9 cellular contexts compared by ENCODE assay signal in genomic region chr1:193176788-193177187, GRCh38. TPM values are rescaled to one million over a fixed set of nuclear protein-coding genes. Genes with fewer than 3 reads are reported as not detected.
"Had no signal": no experiment of that assay in that cellular context is flagged by ENCODE, and none has a peak within 500 bp of the region (broad histone marks: within the 10 kb centered on the region; RNA-seq: fewer than 3 reads in every experiment).

No MANE protein-coding gene starts in this region.

- H3K27ac ChIP-seq: HL-60 had no signal

- DNase-seq: H9, HCEC 1CT, KBM-7 had no signal

- H3K9me3 Mint-ChIP-seq: GM23338, H9, IgD-negative memory B cell had no signal

- ATAC-seq: GM23338, HepG2 had no signal

- H3K27ac Mint-ChIP-seq: GM23338 had no signal

- H3K4me3 Mint-ChIP-seq: GM23338, H9, IgD-negative memory B cell had no signal

- H3K4me3 ChIP-seq: GM23338 had no signal

- H3K27me3 Mint-ChIP-seq: IgD-negative memory B cell had no signal

RNA-seq across cellular contexts. Expression of gene B3GALT2, which starts 9.6 kb away (rescaled TPM):
- total RNA-seq: GM23338, H1, H9, HepG2, HT1080 had no signal
- polyA plus RNA-seq: H1, HepG2 had no signal
